Comparison of ENCODE assay signal across 1 cellular context in the genomic region with DNA sequence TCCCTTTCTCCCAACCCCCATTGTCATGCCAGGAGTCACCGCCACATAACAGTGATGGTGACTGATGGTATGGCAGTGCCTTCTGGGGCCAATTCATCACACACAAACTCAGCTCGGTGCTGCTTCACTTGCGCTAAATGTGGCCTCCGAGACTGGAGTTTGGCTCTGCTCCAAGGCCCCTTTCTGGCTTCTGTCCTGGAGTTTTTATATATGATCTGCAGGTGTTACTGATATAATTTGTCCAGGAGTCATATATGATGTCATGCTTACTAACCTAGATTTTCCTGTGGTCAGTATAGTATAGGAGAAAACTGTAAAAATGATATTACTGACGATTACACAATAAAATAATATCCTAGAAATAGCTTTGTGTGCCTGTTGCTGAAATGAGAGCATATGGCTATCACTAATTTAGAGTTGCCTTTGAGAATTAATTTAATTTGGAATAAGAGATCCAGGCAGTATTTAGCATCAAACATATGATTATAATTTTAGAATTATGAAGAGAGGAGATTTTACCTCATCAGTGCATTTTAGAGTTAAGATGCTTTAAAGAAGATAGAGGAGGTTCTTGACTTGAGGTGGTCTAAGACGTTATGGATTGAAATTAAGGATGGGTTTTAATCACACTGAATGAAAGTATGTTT.
TF ChIP-seq lines count a peak whose summit lies in the region.

No MANE protein-coding gene starts in this region.

TF ChIP-seq in HEK293, 187 proteins besides CTCF, POLR2A, EP300 and RAD21 (continued from another document and continues in another):
- TF ChIP-seq ZNF280C (tag by site-specific recombination; IDR thresholded peaks at IDR 0.05) (no peak), KLF8 (tag by site-specific recombination; IDR thresholded peaks at IDR 0.05) (no peak; the same call in 1 of the 2 replicates), ZSCAN23 (tag by site-specific recombination; IDR thresholded peaks at IDR 0.05) (no peak), ZNF311 (tag by site-specific recombination; IDR thresholded peaks at IDR 0.05; ENCODE audit: borderline replicate concordance) (no peak), ZNF423 (tag by site-specific recombination; IDR thresholded peaks at IDR 0.05) (no peak), ZNF654 (tag by site-specific recombination; IDR thresholded peaks at IDR 0.05; ENCODE audit: low read depth) (no peak), ZNF747 (tag by site-specific recombination; IDR thresholded peaks at IDR 0.05) (no peak), ZNF214 (tag by site-specific recombination; IDR thresholded peaks at IDR 0.05; ENCODE audit: borderline replicate concordance) (no peak), ZNF239 (tag by site-specific recombination; IDR thresholded peaks at IDR 0.05) (no peak), BCL11B (tag by site-specific recombination; IDR thresholded peaks at IDR 0.05; ENCODE audit: low read depth) (no peak), BCL11A (tag by site-specific recombination; IDR thresholded peaks at IDR 0.05; ENCODE audit: low read depth) (no peak), ZSCAN16 (tag by site-specific recombination; IDR thresholded peaks at IDR 0.05) (no peak), SP7 (tag by site-specific recombination; IDR thresholded peaks at IDR 0.05) (no peak), ZNF26 (tag by site-specific recombination; IDR thresholded peaks at IDR 0.05) (no peak), ZFP37 (tag by site-specific recombination; IDR thresholded peaks at IDR 0.05) (no peak), EGR2 (tag by site-specific recombination; IDR thresholded peaks at IDR 0.05; ENCODE audit: low read depth) (no peak), ZNF621 (tag by site-specific recombination; IDR thresholded peaks at IDR 0.05) (no peak), PBX3 (CRISPR knock-in tag; IDR thresholded peaks at IDR 0.05) (no peak), ZNF10 (tag by site-specific recombination; IDR thresholded peaks at IDR 0.05) (no peak), ZNF221 (tag by site-specific recombination; IDR thresholded peaks at IDR 0.05; ENCODE audit: borderline replicate concordance) (no peak), ZNF514 (tag by site-specific recombination; IDR thresholded peaks at IDR 0.05) (no peak), OVOL3 (tag by site-specific recombination; IDR thresholded peaks at IDR 0.05) (no peak), ZNF433 (tag by site-specific recombination; IDR thresholded peaks at IDR 0.05; ENCODE audit: low read depth) (no peak), ZNF623 (tag by site-specific recombination; IDR thresholded peaks at IDR 0.05) (no peak), GFI1B (tag by site-specific recombination; IDR thresholded peaks at IDR 0.05) (no peak), ZNF211 (tag by site-specific recombination; IDR thresholded peaks at IDR 0.05; ENCODE audit: low read depth) (no peak), SP2 (tag by site-specific recombination; IDR thresholded peaks at IDR 0.05) (no peak), ZNF501 (tag by site-specific recombination; IDR thresholded peaks at IDR 0.05) (no peak), ZNF140 (tag by site-specific recombination; IDR thresholded peaks at IDR 0.05) (no peak), YY1 (tag by site-specific recombination; IDR thresholded peaks at IDR 0.05) (no peak), HOXA7 (CRISPR knock-in tag; IDR thresholded peaks at IDR 0.05; ENCODE audit: borderline replicate concordance) (no peak), SALL2 (tag by site-specific recombination; IDR thresholded peaks at IDR 0.05; ENCODE audit: borderline replicate concordance) (no peak), ZBTB7A (tag by site-specific recombination; IDR thresholded peaks at IDR 0.05; ENCODE audit: low read depth) (no peak), ZBTB1 (tag by site-specific recombination; IDR thresholded peaks at IDR 0.05) (no peak), ZNF558 (tag by site-specific recombination; IDR thresholded peaks at IDR 0.05) (no peak), ZBTB11 (tag by site-specific recombination; conservative IDR thresholded peaks at IDR 0.05; ENCODE audit: low read depth) (no peak), ZNF677 (tag by site-specific recombination; IDR thresholded peaks at IDR 0.05) (no peak)
- TF ChIP-seq, protein P1, sequence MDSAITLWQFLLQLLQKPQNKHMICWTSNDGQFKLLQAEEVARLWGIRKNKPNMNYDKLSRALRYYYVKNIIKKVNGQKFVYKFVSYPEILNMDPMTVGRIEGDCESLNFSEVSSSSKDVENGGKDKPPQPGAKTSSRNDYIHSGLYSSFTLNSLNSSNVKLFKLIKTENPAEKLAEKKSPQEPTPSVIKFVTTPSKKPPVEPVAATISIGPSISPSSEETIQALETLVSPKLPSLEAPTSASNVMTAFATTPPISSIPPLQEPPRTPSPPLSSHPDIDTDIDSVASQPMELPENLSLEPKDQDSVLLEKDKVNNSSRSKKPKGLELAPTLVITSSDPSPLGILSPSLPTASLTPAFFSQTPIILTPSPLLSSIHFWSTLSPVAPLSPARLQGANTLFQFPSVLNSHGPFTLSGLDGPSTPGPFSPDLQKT (IDR thresholded peaks at IDR 0.05; ENCODE audit: borderline replicate concordance, low read depth, low read length), result no peak
- TF ChIP-seq, protein P2, sequence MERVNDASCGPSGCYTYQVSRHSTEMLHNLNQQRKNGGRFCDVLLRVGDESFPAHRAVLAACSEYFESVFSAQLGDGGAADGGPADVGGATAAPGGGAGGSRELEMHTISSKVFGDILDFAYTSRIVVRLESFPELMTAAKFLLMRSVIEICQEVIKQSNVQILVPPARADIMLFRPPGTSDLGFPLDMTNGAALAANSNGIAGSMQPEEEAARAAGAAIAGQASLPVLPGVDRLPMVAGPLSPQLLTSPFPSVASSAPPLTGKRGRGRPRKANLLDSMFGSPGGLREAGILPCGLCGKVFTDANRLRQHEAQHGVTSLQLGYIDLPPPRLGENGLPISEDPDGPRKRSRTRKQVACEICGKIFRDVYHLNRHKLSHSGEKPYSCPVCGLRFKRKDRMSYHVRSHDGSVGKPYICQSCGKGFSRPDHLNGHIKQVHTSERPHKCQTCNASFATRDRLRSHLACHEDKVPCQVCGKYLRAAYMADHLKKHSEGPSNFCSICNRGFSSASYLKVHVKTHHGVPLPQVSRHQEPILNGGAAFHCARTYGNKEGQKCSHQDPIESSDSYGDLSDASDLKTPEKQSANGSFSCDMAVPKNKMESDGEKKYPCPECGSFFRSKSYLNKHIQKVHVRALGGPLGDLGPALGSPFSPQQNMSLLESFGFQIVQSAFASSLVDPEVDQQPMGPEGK (tag by site-specific recombination; IDR thresholded peaks at IDR 0.05), result no peak
- TF ChIP-seq, protein P3, sequence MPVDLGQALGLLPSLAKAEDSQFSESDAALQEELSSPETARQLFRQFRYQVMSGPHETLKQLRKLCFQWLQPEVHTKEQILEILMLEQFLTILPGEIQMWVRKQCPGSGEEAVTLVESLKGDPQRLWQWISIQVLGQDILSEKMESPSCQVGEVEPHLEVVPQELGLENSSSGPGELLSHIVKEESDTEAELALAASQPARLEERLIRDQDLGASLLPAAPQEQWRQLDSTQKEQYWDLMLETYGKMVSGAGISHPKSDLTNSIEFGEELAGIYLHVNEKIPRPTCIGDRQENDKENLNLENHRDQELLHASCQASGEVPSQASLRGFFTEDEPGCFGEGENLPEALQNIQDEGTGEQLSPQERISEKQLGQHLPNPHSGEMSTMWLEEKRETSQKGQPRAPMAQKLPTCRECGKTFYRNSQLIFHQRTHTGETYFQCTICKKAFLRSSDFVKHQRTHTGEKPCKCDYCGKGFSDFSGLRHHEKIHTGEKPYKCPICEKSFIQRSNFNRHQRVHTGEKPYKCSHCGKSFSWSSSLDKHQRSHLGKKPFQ (tag by site-specific recombination; IDR thresholded peaks at IDR 0.05), result no peak
- TF ChIP-seq, protein P4, sequence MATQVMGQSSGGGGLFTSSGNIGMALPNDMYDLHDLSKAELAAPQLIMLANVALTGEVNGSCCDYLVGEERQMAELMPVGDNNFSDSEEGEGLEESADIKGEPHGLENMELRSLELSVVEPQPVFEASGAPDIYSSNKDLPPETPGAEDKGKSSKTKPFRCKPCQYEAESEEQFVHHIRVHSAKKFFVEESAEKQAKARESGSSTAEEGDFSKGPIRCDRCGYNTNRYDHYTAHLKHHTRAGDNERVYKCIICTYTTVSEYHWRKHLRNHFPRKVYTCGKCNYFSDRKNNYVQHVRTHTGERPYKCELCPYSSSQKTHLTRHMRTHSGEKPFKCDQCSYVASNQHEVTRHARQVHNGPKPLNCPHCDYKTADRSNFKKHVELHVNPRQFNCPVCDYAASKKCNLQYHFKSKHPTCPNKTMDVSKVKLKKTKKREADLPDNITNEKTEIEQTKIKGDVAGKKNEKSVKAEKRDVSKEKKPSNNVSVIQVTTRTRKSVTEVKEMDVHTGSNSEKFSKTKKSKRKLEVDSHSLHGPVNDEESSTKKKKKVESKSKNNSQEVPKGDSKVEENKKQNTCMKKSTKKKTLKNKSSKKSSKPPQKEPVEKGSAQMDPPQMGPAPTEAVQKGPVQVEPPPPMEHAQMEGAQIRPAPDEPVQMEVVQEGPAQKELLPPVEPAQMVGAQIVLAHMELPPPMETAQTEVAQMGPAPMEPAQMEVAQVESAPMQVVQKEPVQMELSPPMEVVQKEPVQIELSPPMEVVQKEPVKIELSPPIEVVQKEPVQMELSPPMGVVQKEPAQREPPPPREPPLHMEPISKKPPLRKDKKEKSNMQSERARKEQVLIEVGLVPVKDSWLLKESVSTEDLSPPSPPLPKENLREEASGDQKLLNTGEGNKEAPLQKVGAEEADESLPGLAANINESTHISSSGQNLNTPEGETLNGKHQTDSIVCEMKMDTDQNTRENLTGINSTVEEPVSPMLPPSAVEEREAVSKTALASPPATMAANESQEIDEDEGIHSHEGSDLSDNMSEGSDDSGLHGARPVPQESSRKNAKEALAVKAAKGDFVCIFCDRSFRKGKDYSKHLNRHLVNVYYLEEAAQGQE (tag by site-specific recombination; IDR thresholded peaks at IDR 0.05), result no peak
- TF ChIP-seq, protein P5, sequence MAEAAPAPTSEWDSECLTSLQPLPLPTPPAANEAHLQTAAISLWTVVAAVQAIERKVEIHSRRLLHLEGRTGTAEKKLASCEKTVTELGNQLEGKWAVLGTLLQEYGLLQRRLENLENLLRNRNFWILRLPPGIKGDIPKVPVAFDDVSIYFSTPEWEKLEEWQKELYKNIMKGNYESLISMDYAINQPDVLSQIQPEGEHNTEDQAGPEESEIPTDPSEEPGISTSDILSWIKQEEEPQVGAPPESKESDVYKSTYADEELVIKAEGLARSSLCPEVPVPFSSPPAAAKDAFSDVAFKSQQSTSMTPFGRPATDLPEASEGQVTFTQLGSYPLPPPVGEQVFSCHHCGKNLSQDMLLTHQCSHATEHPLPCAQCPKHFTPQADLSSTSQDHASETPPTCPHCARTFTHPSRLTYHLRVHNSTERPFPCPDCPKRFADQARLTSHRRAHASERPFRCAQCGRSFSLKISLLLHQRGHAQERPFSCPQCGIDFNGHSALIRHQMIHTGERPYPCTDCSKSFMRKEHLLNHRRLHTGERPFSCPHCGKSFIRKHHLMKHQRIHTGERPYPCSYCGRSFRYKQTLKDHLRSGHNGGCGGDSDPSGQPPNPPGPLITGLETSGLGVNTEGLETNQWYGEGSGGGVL (tag by site-specific recombination; IDR thresholded peaks at IDR 0.05), result peak; percentile 12; the same call in 1 of the 2 replicates
